Comparison of ENCODE assay signal across 26 cellular contexts in genomic region chr6:80550271-80550670, GRCh38.
"Had no signal": no experiment of that assay in that cellular context is flagged by ENCODE, and none has a peak within 500 bp of the region (broad histone marks: within the 10 kb centered on the region; RNA-seq: fewer than 3 reads in every experiment).

No MANE protein-coding gene starts in this region.

- H3K27me3 Mint-ChIP-seq: memory B cell; stimulated activated naive B cell treated with anti-CD40 and anti-IgM and Interleukin-4, amounts not matched to agents 10 μg/mL and 1 μg/mL and 100 μg/mL, for 72 hours; stimulated activated naive CD8-positive, alpha-beta T cell treated with anti-CD3 and anti-CD28 coated beads, Interleukin-15, Interleukin-2, amounts not matched to agents 100 ng/mL and 50 ng/mL, for 24 hours had no signal

- H3K4me1 ChIP-seq: pancreas, right lobe of liver, transverse colon, upper lobe of right lung, uterus had no signal

- H3K36me3 Mint-ChIP-seq: memory B cell; natural killer cell; stimulated activated naive B cell treated with anti-CD40 and anti-IgM and Interleukin-4, amounts not matched to agents 10 μg/mL and 1 μg/mL and 100 μg/mL, for 72 hours had no signal

- H3K4me1 Mint-ChIP-seq: memory B cell; natural killer cell; stimulated activated naive B cell treated with anti-CD40 and anti-IgM and Interleukin-4, amounts not matched to agents 10 μg/mL and 1 μg/mL and 100 μg/mL, for 72 hours had no signal

- FAIRE-seq: pancreas, small intestine had no signal

- H3K9me3 ChIP-seq: heart right ventricle, neutrophil, pancreas, right lobe of liver, thoracic aorta, transverse colon, upper lobe of right lung, uterus had no signal

- ATAC-seq: esophagus mucosa; foreskin keratinocyte; heart right ventricle; left lobe of liver; natural killer cell; pancreas; right lobe of liver; stimulated activated naive B cell treated with anti-CD40 and anti-IgM and Interleukin-4, amounts not matched to agents 10 μg/mL and 1 μg/mL and 100 μg/mL, for 72 hours; upper lobe of right lung had no signal

- H3K4me3 ChIP-seq: dorsolateral prefrontal cortex, heart right ventricle, lung, pancreas, right lobe of liver, thoracic aorta, transverse colon, upper lobe of right lung, uterus had no signal

- H3K27me3 ChIP-seq: dorsolateral prefrontal cortex, foreskin keratinocyte, heart right ventricle, neutrophil, pancreas, right lobe of liver, transverse colon, upper lobe of right lung, uterus had no signal

- H3K27ac Mint-ChIP-seq: memory B cell; natural killer cell; stimulated activated naive B cell treated with anti-CD40 and anti-IgM and Interleukin-4, amounts not matched to agents 10 μg/mL and 1 μg/mL and 100 μg/mL, for 72 hours; stimulated activated naive CD8-positive, alpha-beta T cell treated with anti-CD3 and anti-CD28 coated beads, Interleukin-15, Interleukin-2, amounts not matched to agents 100 ng/mL and 50 ng/mL, for 24 hours had no signal

- H3K9me3 Mint-ChIP-seq: memory B cell; stimulated activated naive B cell treated with anti-CD40 and anti-IgM and Interleukin-4, amounts not matched to agents 10 μg/mL and 1 μg/mL and 100 μg/mL, for 72 hours; stimulated activated naive CD8-positive, alpha-beta T cell treated with anti-CD3 and anti-CD28 coated beads, Interleukin-15, Interleukin-2, amounts not matched to agents 100 ng/mL and 50 ng/mL, for 24 hours had no signal

- H3K36me3 ChIP-seq: heart right ventricle, neutrophil, pancreas, right lobe of liver, thoracic aorta, transverse colon, upper lobe of right lung, uterus had no signal

- DNase-seq: cortex of kidney; dorsolateral prefrontal cortex; effector CD4-positive, alpha-beta T cell; foreskin keratinocyte; glutamatergic neuron; heart right ventricle; hippocampal formation; natural killer cell; pancreas; right lobe of liver; small intestine; stimulated activated CD4-positive, alpha-beta T cell treated with anti-CD3 and anti-CD28 coated beads, Interleukin-15, amount 100 ng/mL, for 24 hours; stimulated activated CD4-positive, alpha-beta T cell treated with anti-CD3 and anti-CD28 coated beads, Interleukin-2, amount 100 ng/mL, for 48 hours; stimulated activated naive B cell treated with anti-CD40 and anti-IgM and Interleukin-4, amounts not matched to agents 10 μg/mL and 1 μg/mL and 100 μg/mL, for 72 hours; transverse colon; upper lobe of right lung; uterus had no signal

- H3K4me3 Mint-ChIP-seq: memory B cell; natural killer cell; neural crest cell; stimulated activated naive B cell treated with anti-CD40 and anti-IgM and Interleukin-4, amounts not matched to agents 10 μg/mL and 1 μg/mL and 100 μg/mL, for 72 hours; stimulated activated naive CD8-positive, alpha-beta T cell treated with anti-CD3 and anti-CD28 coated beads, Interleukin-15, Interleukin-2, amounts not matched to agents 100 ng/mL and 50 ng/mL, for 24 hours had no signal

- H3K27ac ChIP-seq: dorsolateral prefrontal cortex, epithelial cell of prostate, foreskin keratinocyte, heart right ventricle, neutrophil, pancreas, right lobe of liver, thoracic aorta, transverse colon, upper lobe of right lung, uterus had no signal
